In genomic region chr1:153968000-153968363, GRCh38 we compare ENCODE assay signal across 6 cellular contexts. TPM values are rescaled to one million over a fixed set of nuclear protein-coding genes. Genes with fewer than 3 reads are reported as not detected.
A peak's percentile ranks its signal among the peaks of the same experiment; 100 is the strongest.
DNase-seq lines count a peak whose midpoint lies in the region; ATAC-seq and TF ChIP-seq lines count a peak whose summit lies in the region.

No MANE protein-coding gene starts in this region.

- DNase-seq in NCI-H146 (lab: John Stamatoyannopoulos, UW) (peak; percentile 74), MCF 10A (ENCODE audit: unreplicated experiment) (no peak), HPDE6-E6E7 (ENCODE audit: extremely low spot score) (no peak), GM20000 (ENCODE audit: low spot score) (no peak)

- peaks cover 24% of the 10 kb centered on the region for H3K36me3 Mint-ChIP-seq in MCF 10A (ENCODE audit: insufficient read depth, unreplicated experiment)

- POLR2A ChIA-PET in MCF 10A (lab: Yijun Ruan, JAX) = interaction anchor here (0.6 to 16.6 kb wide), 40 partner anchors 9 to 1162 kb away, joined by 3 to 647 read pairs (median 4); partner anchors contain the start of genes CRTC2, DENND4B, GATAD2B and INTS3

- H3K9me3 Mint-ChIP-seq in MCF 10A (ENCODE audit: unreplicated experiment) = no peaks in the 10 kb centered on the region

- H3K36me3 ChIP-seq in neuron (ENCODE audit: insufficient read depth, low read length) = no peaks in the 10 kb centered on the region

- peak overlapping the region; percentile 86 for H3K4me3 ChIP-seq in neuron (ENCODE audit: low read length)

- H3K9me3 ChIP-seq in neuron (ENCODE audit: low read length) = no peaks in the 10 kb centered on the region

- H3K4me1 ChIP-seq in neuron (ENCODE audit: insufficient read depth, low read length) = peaks cover 25% of the 10 kb centered on the region

- peak overlapping the region; percentile 95 for H3K4me3 Mint-ChIP-seq in MCF 10A (ENCODE audit: unreplicated experiment)

- CTCF ChIA-PET in MCF 10A (lab: Yijun Ruan, JAX) = interaction anchor here (0.6 to 5.2 kb wide), 15 partner anchors 9 to 1083 kb away, joined by 3 to 45 read pairs (median 5); partner anchors contain the start of genes ADAM15, GATAD2B, JTB and RAB13

- TF ChIP-seq CTCF in MCF 10A (IDR thresholded peaks at IDR 0.05; ENCODE audit: unreplicated experiment) (no peak), GM20000 (IDR thresholded peaks at IDR 0.05; ENCODE audit: extremely low read depth, missing control alignments) (no peak)

- peaks cover 40% of the 10 kb centered on the region for H3K4me1 Mint-ChIP-seq in MCF 10A (ENCODE audit: insufficient read depth, unreplicated experiment)

- no peak for ATAC-seq in GM19452 (IDR thresholded peaks at IDR 0.05; ENCODE audit: unreplicated experiment)

- no TSS peak for BruUV-seq in MCF 10A (replicated peaks; lab: Mats Ljungman, UMichigan)

- no peak overlapping the region for H2AFZ ChIP-seq in neuron (ENCODE audit: low read depth, low read length)

- no peaks in the 10 kb centered on the region for H3K27me3 Mint-ChIP-seq in MCF 10A (ENCODE audit: insufficient read depth, unreplicated experiment)

- peak overlapping the region; percentile 94 for H3K27ac Mint-ChIP-seq in MCF 10A (ENCODE audit: low read depth, unreplicated experiment)

- H3K27me3 ChIP-seq in neuron (ENCODE audit: insufficient read depth, low read length) = no peaks in the 10 kb centered on the region

- intact Hi-C loops in MCF 10A (cut with micrococcal nuclease) = loop anchor here (1.0 to 2.0 kb wide), 2 partner anchors 18 to 45 kb away; partner anchors contain the start of genes GATAD2B and RAB13

RNA-seq across cellular contexts. Expression of gene CREB3L4, which starts 0.3 kb away (rescaled TPM):
- total RNA-seq in MCF 10A (2022) = 14.7 and 17.6 TPM in 2 replicates

RNA-seq across cellular contexts. Expression of gene SLC39A1, which starts 4.6 kb away (rescaled TPM):
- total RNA-seq in MCF 10A (2022) = 124 and 159 TPM in 2 replicates

RNA-seq across cellular contexts. Expression of gene JTB, which starts 9.5 kb away (rescaled TPM):
- total RNA-seq in MCF 10A (2022) = 194 and 224 TPM in 2 replicates

RNA-seq across cellular contexts. Expression of gene CRTC2, which starts 9.6 kb away (rescaled TPM):
- 47.0 and 55.1 TPM in 2 replicates for total RNA-seq in MCF 10A (2022)

RNA-seq across cellular contexts. Expression of gene RAB13, which starts 18.2 kb away (rescaled TPM):
- total RNA-seq in MCF 10A (2022) = 63.1 and 71.6 TPM in 2 replicates
